Comparison of ENCODE assay signal across 19 cellular contexts in the genomic region with DNA sequence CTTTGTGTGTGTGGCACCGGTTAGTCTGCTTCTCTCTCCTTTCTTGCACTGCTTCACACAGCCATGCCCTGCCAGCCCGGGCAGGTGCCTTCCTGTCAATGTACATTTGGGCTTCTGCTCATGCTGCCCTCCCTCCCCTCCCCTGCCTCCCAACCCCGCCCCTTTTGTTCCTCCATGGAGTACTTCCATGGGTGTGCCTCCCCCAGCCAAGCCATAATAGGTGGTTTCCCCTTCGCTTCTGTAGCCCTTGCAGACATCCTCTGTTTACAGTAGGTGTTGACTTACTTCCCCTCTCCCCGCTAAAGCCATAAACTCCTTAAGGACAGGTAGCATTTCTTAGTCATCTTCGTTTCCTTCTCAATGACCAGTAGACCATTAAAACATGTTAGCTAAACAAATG. TPM values are rescaled to one million over a fixed set of nuclear protein-coding genes. Genes with fewer than 3 reads are reported as not detected.
DNase-seq lines count a peak whose midpoint lies in the region; ATAC-seq and TF ChIP-seq lines count a peak whose summit lies in the region.
"Had no signal": no experiment of that assay in that cellular context is flagged by ENCODE, and none has a peak within 500 bp of the region (broad histone marks: within the 10 kb centered on the region; RNA-seq: fewer than 3 reads in every experiment).

No MANE protein-coding gene starts in this region.

- no peaks in the 10 kb centered on the region for H3K9me3 ChIP-seq in mucosa of descending colon
- H3K9me3 ChIP-seq: SK-N-SH had no signal

- TF ChIP-seq CTCF in mucosa of descending colon (IDR thresholded peaks at IDR 0.05) = no peak

- ATAC-seq in mucosa of descending colon = peak; percentile 99
- ATAC-seq: naive thymus-derived CD8-positive, alpha-beta T cell had no signal

- peaks cover 17% of the 10 kb centered on the region for H3K4me1 Mint-ChIP-seq in activated T-helper 1 cell treated with anti-CD3 and anti-CD28 coated beads, Interleukin-12 subunit alpha, Interleukin-12 subunit beta, Interleukin-2, Interleukin-4 antibody, amounts not matched to agents 30 ng/mL and 10 ng/mL and 1 ng/mL, durations not matched to agents 14 hours and 24 hours and 36 hours (ENCODE audit: low read depth)
- H3K4me1 Mint-ChIP-seq in activated naive CD8-positive, alpha-beta T cell treated with anti-CD3 and anti-CD28 coated beads for 36 hours = peaks cover 11% of the 10 kb centered on the region

- peaks cover 49% of the 10 kb centered on the region for H3K36me3 Mint-ChIP-seq in activated T-helper 1 cell treated with anti-CD3 and anti-CD28 coated beads, Interleukin-12 subunit alpha, Interleukin-12 subunit beta, Interleukin-2, Interleukin-4 antibody, amounts not matched to agents 30 ng/mL and 10 ng/mL and 1 ng/mL, durations not matched to agents 14 hours and 24 hours and 36 hours (ENCODE audit: low read depth)
- H3K36me3 Mint-ChIP-seq in activated naive CD8-positive, alpha-beta T cell treated with anti-CD3 and anti-CD28 coated beads for 36 hours = peaks cover 42% of the 10 kb centered on the region

- DNase-seq in NCI-H2227 (lab: John Stamatoyannopoulos, UW; ENCODE audit: unreplicated experiment) = peak; percentile 4
- DNase-seq in NCI-H2227 treated with DMSO at 0.1 percent for 48 hours (lab: John Stamatoyannopoulos, UW) = no peak
- DNase-seq in NCI-H1105 (lab: John Stamatoyannopoulos, UW) = peak; percentile 44
- no peak for DNase-seq in activated T-helper 1 cell treated with anti-CD3 and anti-CD28 coated beads, Interleukin-12 subunit alpha, Interleukin-12 subunit beta, Interleukin-2, Interleukin-4 antibody, amounts not matched to agents 30 ng/mL and 10 ng/mL and 1 ng/mL, durations not matched to agents 14 hours and 24 hours and 36 hours (ENCODE audit: low spot score)
- DNase-seq in mucosa of descending colon = peak; percentile 59 to 74 (median 62)
- no peak for DNase-seq in stimulated activated CD4-positive, alpha-beta T cell treated with anti-CD3 and anti-CD28 coated beads, Interleukin-4, amount 100 ng/mL, for 4 hours
- DNase-seq in activated naive CD8-positive, alpha-beta T cell treated with anti-CD3 and anti-CD28 coated beads for 36 hours = no peak
- no peak for DNase-seq in amniotic stem cell (lab: John Stamatoyannopoulos, UW)
- DNase-seq: activated CD4-positive, alpha-beta T cell treated with anti-CD3 and anti-CD28 coated beads, Interleukin-2, amount 50 U/mL, for 4 hours; activated T-cell treated with anti-CD3 and anti-CD28 coated beads, Interleukin-2, amount 50 U/mL, for 48 hours; cerebellar nuclear complex; EL; IMR-90; MV-4-11; naive thymus-derived CD8-positive, alpha-beta T cell; SK-N-SH; stimulated activated naive CD4-positive, alpha-beta T cell had no signal

- no peak overlapping the region for H3K4me3 Mint-ChIP-seq in activated T-helper 1 cell treated with anti-CD3 and anti-CD28 coated beads, Interleukin-12 subunit alpha, Interleukin-12 subunit beta, Interleukin-2, Interleukin-4 antibody, amounts not matched to agents 30 ng/mL and 10 ng/mL and 1 ng/mL, durations not matched to agents 14 hours and 24 hours and 36 hours
- no peak overlapping the region for H3K4me3 Mint-ChIP-seq in activated naive CD8-positive, alpha-beta T cell treated with anti-CD3 and anti-CD28 coated beads for 36 hours
- H3K4me3 Mint-ChIP-seq: CD14-positive monocyte; naive thymus-derived CD8-positive, alpha-beta T cell; type B pancreatic cell had no signal

- H3K4me3 ChIP-seq in mucosa of descending colon = no peak overlapping the region

- intact Hi-C loops in activated T-helper 1 cell treated with anti-CD3 and anti-CD28 coated beads, Interleukin-12 subunit alpha, Interleukin-12 subunit beta, Interleukin-2, Interleukin-4 antibody, amounts not matched to agents 30 ng/mL and 10 ng/mL and 1 ng/mL, durations not matched to agents 14 hours and 24 hours and 36 hours (cut with micrococcal nuclease) = loop anchor here (10.0 kb wide), 1 partner anchor 387 kb away; the partner anchor contains the start of gene FES
- intact Hi-C loops in mucosa of descending colon (cut with DNase I, micrococcal nuclease) = no loop called here

- no peaks in the 10 kb centered on the region for H3K9me3 Mint-ChIP-seq in activated T-helper 1 cell treated with anti-CD3 and anti-CD28 coated beads, Interleukin-12 subunit alpha, Interleukin-12 subunit beta, Interleukin-2, Interleukin-4 antibody, amounts not matched to agents 30 ng/mL and 10 ng/mL and 1 ng/mL, durations not matched to agents 14 hours and 24 hours and 36 hours
- H3K9me3 Mint-ChIP-seq in activated naive CD8-positive, alpha-beta T cell treated with anti-CD3 and anti-CD28 coated beads for 36 hours = no peaks in the 10 kb centered on the region
- H3K9me3 Mint-ChIP-seq: CD14-positive monocyte; naive thymus-derived CD8-positive, alpha-beta T cell; type B pancreatic cell had no signal

- H3K27ac Mint-ChIP-seq in activated T-helper 1 cell treated with anti-CD3 and anti-CD28 coated beads, Interleukin-12 subunit alpha, Interleukin-12 subunit beta, Interleukin-2, Interleukin-4 antibody, amounts not matched to agents 30 ng/mL and 10 ng/mL and 1 ng/mL, durations not matched to agents 14 hours and 24 hours and 36 hours = peak overlapping the region; percentile 14
- no peak overlapping the region for H3K27ac Mint-ChIP-seq in activated naive CD8-positive, alpha-beta T cell treated with anti-CD3 and anti-CD28 coated beads for 36 hours
- H3K27ac Mint-ChIP-seq: type B pancreatic cell had no signal

- H3K36me3 ChIP-seq in mucosa of descending colon (ENCODE audit: low read depth) = no peaks in the 10 kb centered on the region

- no peaks in the 10 kb centered on the region for H3K27me3 Mint-ChIP-seq in activated T-helper 1 cell treated with anti-CD3 and anti-CD28 coated beads, Interleukin-12 subunit alpha, Interleukin-12 subunit beta, Interleukin-2, Interleukin-4 antibody, amounts not matched to agents 30 ng/mL and 10 ng/mL and 1 ng/mL, durations not matched to agents 14 hours and 24 hours and 36 hours (ENCODE audit: insufficient read depth)
- no peaks in the 10 kb centered on the region for H3K27me3 Mint-ChIP-seq in activated naive CD8-positive, alpha-beta T cell treated with anti-CD3 and anti-CD28 coated beads for 36 hours
- H3K27me3 Mint-ChIP-seq: naive thymus-derived CD8-positive, alpha-beta T cell; type B pancreatic cell had no signal

- H3K4me1 ChIP-seq in mucosa of descending colon (ENCODE audit: low read depth) = no peaks in the 10 kb centered on the region

RNA-seq across cellular contexts. Expression of gene CRTC3, which starts 31.8 kb away (rescaled TPM):
- 54.0 and 61.2 TPM in 2 replicates for total RNA-seq in activated T-helper 1 cell treated with anti-CD3 and anti-CD28 coated beads, Interleukin-12 subunit alpha, Interleukin-12 subunit beta, Interleukin-2, Interleukin-4 antibody, amounts not matched to agents 30 ng/mL and 10 ng/mL and 1 ng/mL, durations not matched to agents 14 hours and 24 hours and 36 hours
- 10 to 100 TPM; 21.6 to 53.6 (median 21.7) TPM for total RNA-seq in mucosa of descending colon
- 10 to 100 TPM; 28.9 to 30.3 TPM for total RNA-seq in activated naive CD8-positive, alpha-beta T cell treated with anti-CD3 and anti-CD28 coated beads for 36 hours

Comparison
In these comparisons a context has a peak if more than half of its experiments do, and no peak if none do; other contexts are left out.
1. DNase-seq: peak in NCI-H2227 (single experiment), NCI-H1105 (single experiment) and mucosa of descending colon (3 of 3); none in NCI-H2227 treated with DMSO at 0.1 percent for 48 hours (single experiment), activated T-helper 1 cell treated with anti-CD3 and anti-CD28 coated beads, Interleukin-12 subunit alpha, Interleukin-12 subunit beta, Interleukin-2, Interleukin-4 antibody, amounts not matched to agents 30 ng/mL and 10 ng/mL and 1 ng/mL, durations not matched to agents 14 hours and 24 hours and 36 hours (single experiment), stimulated activated CD4-positive, alpha-beta T cell treated with anti-CD3 and anti-CD28 coated beads, Interleukin-4, amount 100 ng/mL, for 4 hours (0 of 2), activated naive CD8-positive, alpha-beta T cell treated with anti-CD3 and anti-CD28 coated beads for 36 hours (single experiment) and amniotic stem cell (single experiment).